In the genomic region with DNA sequence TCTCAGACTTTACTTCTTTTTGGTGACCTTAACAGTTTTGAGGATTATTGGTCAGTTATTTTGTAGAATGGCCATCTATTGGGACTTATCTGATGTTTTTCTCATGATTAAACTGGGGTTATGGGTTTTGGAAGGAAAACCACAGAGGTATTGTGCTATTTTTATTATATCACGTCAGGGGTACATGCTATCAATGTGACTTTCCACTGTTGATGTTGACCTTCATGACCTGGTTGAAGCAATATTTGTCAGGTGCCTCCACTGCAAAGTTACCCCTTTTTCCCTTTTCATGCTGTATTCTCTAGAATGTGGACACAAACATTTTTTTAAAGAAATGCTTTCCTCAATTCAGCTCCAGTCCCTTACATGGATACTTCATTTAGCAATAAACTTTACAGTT, we compare ENCODE assay signal across 19 cellular contexts.
"Had no signal": no experiment of that assay in that cellular context is flagged by ENCODE, and none has a peak within 500 bp of the region (broad histone marks: within the 10 kb centered on the region; RNA-seq: fewer than 3 reads in every experiment).

No MANE protein-coding gene starts in this region.

- ATAC-seq: K562 had no signal

- H3K27ac ChIP-seq: KMS-11, SJCRH30 had no signal

- H3K4me3 ChIP-seq: K562, SJCRH30 had no signal

- DNase-seq: Kasumi-1, MM.1S, NCI-H1092 treated with DMSO at 0.1 percent for 48 hours, NCI-H1436, NCI-H187, NCI-H2029, NCI-H2081 treated with DMSO at 0.1 percent for 48 hours, NCI-H2171, NCI-H226, NCI-H446, NCI-H510A, NCI-H524 treated with DMSO at 0.1 percent for 48 hours, NCI-H69, NCI-H774, RPMI8226, SHP77 treated with DMSO at 0.1 percent for 48 hours, SJCRH30 had no signal

- H3K9ac ChIP-seq: KMS-11 had no signal

- H3K4me2 ChIP-seq: KMS-11 had no signal

- H3K9me3 ChIP-seq: SJCRH30 had no signal

- H3K27me3 ChIP-seq: SJCRH30 had no signal

- H3K36me3 ChIP-seq: SJCRH30 had no signal
